ENCODE assay signal across 9 cellular contexts in the genomic region with DNA sequence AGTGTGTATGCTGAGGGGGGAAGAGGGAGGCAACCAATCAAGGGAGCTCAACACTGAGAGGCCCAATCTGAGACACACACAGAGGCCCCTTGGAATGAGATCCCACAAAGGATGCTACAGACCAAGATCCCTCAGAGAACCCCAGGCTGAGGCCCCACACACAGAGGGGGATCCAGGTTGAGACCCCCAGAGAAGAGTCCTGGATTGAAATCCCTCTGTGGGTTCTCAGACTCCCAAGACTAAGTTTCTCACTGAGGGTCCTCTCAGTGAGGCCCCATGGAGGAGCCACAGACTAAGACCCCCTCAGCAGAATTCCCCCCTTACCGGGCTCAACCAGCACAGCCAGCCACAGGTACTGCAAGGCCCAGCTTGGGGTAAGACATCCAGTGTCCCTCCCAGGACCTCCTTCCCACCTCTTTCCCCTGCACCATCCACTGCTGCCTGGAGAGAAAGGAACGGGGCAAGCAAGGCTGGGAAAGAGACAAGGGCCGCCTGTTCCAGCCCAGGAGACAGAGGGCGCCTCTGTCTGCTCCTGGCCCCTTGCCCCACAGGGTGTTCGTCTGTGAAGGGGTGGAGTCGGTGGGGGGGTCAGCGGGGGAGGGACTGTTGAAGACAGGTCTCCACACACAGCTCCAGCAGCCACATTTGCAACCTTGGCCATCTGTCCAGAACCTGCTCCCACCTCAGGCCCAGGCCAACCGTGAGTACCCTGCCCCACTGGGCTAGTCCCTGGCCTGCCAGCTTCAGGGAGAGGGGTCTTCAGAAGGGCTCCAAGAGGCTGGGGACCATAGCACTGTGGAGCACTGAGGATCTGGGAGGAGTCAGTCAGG. TPM values are rescaled to one million over a fixed set of nuclear protein-coding genes. Genes with fewer than 3 reads are reported as not detected.
A peak's percentile ranks its signal among the peaks of the same experiment; 100 is the strongest.
DNase-seq lines count a peak whose midpoint lies in the region; ATAC-seq, FAIRE-seq and TF ChIP-seq lines count a peak whose summit lies in the region.
"Had no signal": no experiment of that assay in that cellular context is flagged by ENCODE, and none has a peak within 500 bp of the region (broad histone marks: within the 10 kb centered on the region; RNA-seq: fewer than 3 reads in every experiment).

TSS of gene S100A1 (plus strand) at position 638 of the 830 bp plus-strand sequence. CDS start 2,088 bp downstream, outside the sequence.

- no peaks in the 10 kb centered on the region for H3K9me3 ChIP-seq in stomach smooth muscle (ENCODE audit: control insufficient read depth in 2 of 2, low read length in 2 of 2)

- no peak for DNase-seq in bronchial epithelial cell (ENCODE audit: low read depth)
- DNase-seq in left lobe of liver (ENCODE audit: low spot score), result no peak
- no peak for DNase-seq in activated CD8-positive, alpha-beta memory T cell treated with anti-CD3 and anti-CD28 coated beads for 24 hours
- no peak for DNase-seq in NCI-H2227 treated with DMSO at 0.1 percent for 48 hours (lab: John Stamatoyannopoulos, UW)

- no peak within 1 kb of the TSS for H3K4me2 ChIP-seq in KMS-11

- H3K4me3 ChIP-seq in KMS-11 (IDR thresholded peaks at IDR 0.05; ENCODE audit: insufficient read depth, low read depth, low read length) (no peak within 1 kb of the TSS), bronchial epithelial cell (ENCODE audit: low read depth, low read length) (peak within 1 kb of the TSS; percentile 50), stomach smooth muscle (ENCODE audit: low read length in 2 of 2) (peak within 1 kb of the TSS; percentile 50 to 84)

- no peaks in the 10 kb centered on the region for H4K20me1 ChIP-seq in KMS-11 (ENCODE audit: insufficient read depth)

- no peak within 1 kb of the TSS for H3K9ac ChIP-seq in KMS-11
- H3K9ac ChIP-seq in stomach smooth muscle (ENCODE audit: low read length in 2 of 2), result peak within 1 kb of the TSS; percentile 71 to 88

- H3K36me3 ChIP-seq in KMS-11 (ENCODE audit: insufficient read depth) (no peaks in the 10 kb centered on the region), bronchial epithelial cell (ENCODE audit: control insufficient read depth, insufficient read depth, low read length) (peaks cover 4% of the 10 kb centered on the region), stomach smooth muscle (ENCODE audit: control insufficient read depth in 2 of 2, insufficient read depth in 2 of 2, low read length in 2 of 2) (no peaks in the 10 kb centered on the region)

- no peak within 1 kb of the TSS for H3K27ac ChIP-seq in KMS-11
- H3K27ac ChIP-seq in stomach smooth muscle (ENCODE audit: low read length), result peak within 1 kb of the TSS; percentile 83

- FAIRE-seq in bronchial epithelial cell (lab: Jason Lieb, UNC), result no peak

- no peaks in the 10 kb centered on the region for H3K79me2 ChIP-seq in KMS-11 (ENCODE audit: insufficient read depth, low read depth)

- ATAC-seq in left lobe of liver, result peak; percentile 15
- ATAC-seq in HG03342 (IDR thresholded peaks at IDR 0.05; ENCODE audit: unreplicated experiment), result no peak
- no peak for ATAC-seq in GM21360 (IDR thresholded peaks at IDR 0.05; ENCODE audit: unreplicated experiment)

- no peaks in the 10 kb centered on the region for H3K27me3 ChIP-seq in KMS-11 (ENCODE audit: insufficient read depth, low read depth)
- H3K27me3 ChIP-seq in bronchial epithelial cell (ENCODE audit: control insufficient read depth, insufficient read depth, low read length), result no peaks in the 10 kb centered on the region
- H3K27me3 ChIP-seq in stomach smooth muscle (ENCODE audit: control insufficient read depth in 1 of 2, insufficient read depth in 2 of 2, low read length in 2 of 2), result no peaks in the 10 kb centered on the region

- H3K4me1 ChIP-seq in KMS-11 (ENCODE audit: low read depth, poor library complexity, severe bottlenecking), result peaks cover under 1% of the 10 kb centered on the region
- H3K4me1 ChIP-seq in stomach smooth muscle (ENCODE audit: control insufficient read depth, insufficient read depth, low read length), result peaks cover 48% of the 10 kb centered on the region

- no peak within 1 kb of the TSS for H2AFZ ChIP-seq in KMS-11 (ENCODE audit: low read depth)

- 0 out of 2 replicates have a peak, but pooled peaks have one; percentile 3 for TF ChIP-seq CTCF in KMS-11 (conservative IDR thresholded peaks at IDR 0.05; ENCODE audit: low read depth, low read length)
- no peak for TF ChIP-seq CTCF in bronchial epithelial cell (IDR thresholded peaks at IDR 0.05; ENCODE audit: insufficient read depth, low read length, severe bottlenecking)

RNA-seq across cellular contexts. Expression of gene S100A1, which starts in this region (rescaled TPM):
- not detected in 2 replicates for total RNA-seq in bronchial epithelial cell
- total RNA-seq in left lobe of liver, result 1.7 TPM
- total RNA-seq: ureter had no signal
